17 cellular contexts compared by ENCODE assay signal in genomic region chr1:31241321-31241720, GRCh38. TPM values are rescaled to one million over a fixed set of nuclear protein-coding genes. Genes with fewer than 3 reads are reported as not detected.
"Had no signal": no experiment of that assay in that cellular context is flagged by ENCODE, and none has a peak within 500 bp of the region (broad histone marks: within the 10 kb centered on the region; RNA-seq: fewer than 3 reads in every experiment).

No MANE protein-coding gene starts in this region.

- H3K4me3 Mint-ChIP-seq: activated naive CD4-positive, alpha-beta T cell treated with anti-CD3 and anti-CD28 coated beads, Interleukin-2, amount 10 ng/mL, durations not matched to agents 7 days and 5 days; T-helper 1 cell treated with Interleukin-12 subunit alpha and Interleukin-12 subunit beta and Interleukin-4 antibody, amounts not matched to agents 30 μg/mL and 1 μg/mL, for 36 hours had no signal

- H3K4me3 ChIP-seq: adrenal gland, lower lobe of right lung, pancreas had no signal

- DNase-seq: activated CD4-positive, alpha-beta T cell treated with anti-CD3 and anti-CD28 coated beads for 48 hours; activated naive CD4-positive, alpha-beta T cell treated with anti-CD3 and anti-CD28 coated beads, Interleukin-2, amount 10 ng/mL, durations not matched to agents 7 days and 5 days; activated T-cell treated with anti-CD3 and anti-CD28 coated beads, Interleukin-2, amount 50 U/mL, for 1 hour; adrenal gland; foreskin melanocyte; left cardiac atrium; lower lobe of right lung; pancreas; stimulated activated CD4-positive, alpha-beta T cell treated with anti-CD3 and anti-CD28 coated beads, Interleukin-12 subunit alpha, Interleukin-12 subunit beta, amount 100 ng/mL, for 4 hours; stimulated activated CD4-positive, alpha-beta T cell treated with anti-CD3 and anti-CD28 coated beads, Interleukin-2, amount 100 ng/mL, for 24 hours had no signal

- H3K36me3 Mint-ChIP-seq: activated naive CD4-positive, alpha-beta T cell treated with anti-CD3 and anti-CD28 coated beads, Interleukin-2, amount 10 ng/mL, durations not matched to agents 7 days and 5 days; mesothelial cell of epicardium; WTC11 had no signal

- H3K27me3 ChIP-seq: adrenal gland, pancreas had no signal

- ATAC-seq: left cardiac atrium, lower lobe of right lung, pancreas, WTC11 had no signal

- H3K36me3 ChIP-seq: adrenal gland, lower lobe of right lung, pancreas had no signal

- H3K27ac Mint-ChIP-seq: activated naive CD4-positive, alpha-beta T cell treated with anti-CD3 and anti-CD28 coated beads, Interleukin-2, amount 10 ng/mL, durations not matched to agents 7 days and 5 days; activated T-helper 2 cell treated with anti-CD3 and anti-CD28 coated beads, Interferon-gamma antibody, Interleukin-2, Interleukin-4, amounts not matched to agents 10 μg/mL and 5 μg/mL and 100 μg/mL, durations not matched to agents 14 hours and 24 hours and 36 hours; mesothelial cell of epicardium; T-helper 1 cell treated with Interleukin-12 subunit alpha and Interleukin-12 subunit beta and Interleukin-4 antibody, amounts not matched to agents 30 μg/mL and 1 μg/mL, for 36 hours; WTC11 had no signal

- H3K9me3 ChIP-seq: adrenal gland, lower lobe of right lung, pancreas had no signal

- H3K4me1 ChIP-seq: pancreas had no signal

- H3K9me3 Mint-ChIP-seq: activated naive CD4-positive, alpha-beta T cell treated with anti-CD3 and anti-CD28 coated beads, Interleukin-2, amount 10 ng/mL, durations not matched to agents 7 days and 5 days; activated T-helper 2 cell treated with anti-CD3 and anti-CD28 coated beads, Interferon-gamma antibody, Interleukin-2, Interleukin-4, amounts not matched to agents 10 μg/mL and 5 μg/mL and 100 μg/mL, durations not matched to agents 14 hours and 24 hours and 36 hours; mesothelial cell of epicardium; neural crest cell; T-helper 1 cell treated with Interleukin-12 subunit alpha and Interleukin-12 subunit beta and Interleukin-4 antibody, amounts not matched to agents 30 μg/mL and 1 μg/mL, for 36 hours; WTC11 had no signal

- H3K27ac ChIP-seq: adrenal gland, epithelial cell of prostate, lower lobe of right lung, pancreas had no signal

RNA-seq across cellular contexts. Expression of gene NKAIN1, which starts 1.6 kb away (rescaled TPM):
- total RNA-seq: activated T-helper 2 cell treated with anti-CD3 and anti-CD28 coated beads, Interferon-gamma antibody, Interleukin-2, Interleukin-4, amounts not matched to agents 10 μg/mL and 5 μg/mL and 100 μg/mL, durations not matched to agents 14 hours and 24 hours and 36 hours; dermis microvascular lymphatic vessel endothelial cell; lower lobe of right lung had no signal
